19 cellular contexts compared by ENCODE assay signal in genomic region chr19:17118957-17119356, GRCh38. TPM values are rescaled to one million over a fixed set of nuclear protein-coding genes. Genes with fewer than 3 reads are reported as not detected.
DNase-seq lines count a peak whose midpoint lies in the region; ATAC-seq, FAIRE-seq and TF ChIP-seq lines count a peak whose summit lies in the region.
"Had no signal": no experiment of that assay in that cellular context is flagged by ENCODE, and none has a peak within 500 bp of the region (broad histone marks: within the 10 kb centered on the region; RNA-seq: fewer than 3 reads in every experiment).

No MANE protein-coding gene starts in this region.

- POLR2A ChIA-PET in A549 (lab: Yijun Ruan, JAX) (interaction anchor here (0.6 kb wide), 1 partner anchor 101 kb away, joined by 4 read pairs; no protein-coding TSS in a partner anchor), GM12878 (lab: Charles Lee) (interaction anchor here (1.1 kb wide), 1 partner anchor 52 kb away, joined by 4 read pairs; no protein-coding TSS in a partner anchor)

- peaks cover 2% of the 10 kb centered on the region; the same call in 1 of the 2 replicates for H3K36me3 ChIP-seq in H7 (replicated peaks; ENCODE audit: control insufficient read depth, insufficient read depth, low read length)
- peaks cover 20 to 30% of the 10 kb centered on the region in 2 experiments for H3K36me3 ChIP-seq in GM12878 (ENCODE audit: control insufficient read depth in 2 of 2, insufficient read depth in 2 of 2, low read length in 1 of 2)
- peaks cover 27% of the 10 kb centered on the region for H3K36me3 ChIP-seq in osteoblast (ENCODE audit: insufficient read depth, low read length)

- no peak for TF ChIP-seq CTCF in A549 (IDR thresholded peaks at IDR 0.05)
- no peak for TF ChIP-seq CTCF in GM12878 (IDR thresholded peaks at IDR 0.05 in 2 of 3, conservative IDR thresholded peaks at IDR 0.05 in 1 of 3; ENCODE audit: control insufficient read depth in 2 of 3, extremely low read depth in 1 of 3, insufficient read depth in 1 of 3, low read depth in 3 of 3, low read length in 3 of 3)
- TF ChIP-seq CTCF in osteoblast (IDR thresholded peaks at IDR 0.05; ENCODE audit: extremely low read depth, low read depth, low read length), result no peak

- H3K27me3 ChIP-seq in H7 (ENCODE audit: control insufficient read depth, insufficient read depth, low read length), result no peaks in the 10 kb centered on the region
- H3K27me3 ChIP-seq in GM12878 (replicated peaks in 1 of 2; ENCODE audit: control insufficient read depth in 2 of 2, insufficient read depth in 2 of 2, low read length in 1 of 2), result no peaks in the 10 kb centered on the region
- no peaks in the 10 kb centered on the region for H3K27me3 ChIP-seq in osteoblast (ENCODE audit: insufficient read depth, low read length)

- no TSS peak for BruUV-seq in GM12878 (replicated peaks; lab: Mats Ljungman, UMichigan)

- no peak for ATAC-seq in A549
- no peak for ATAC-seq in GM12878
- ATAC-seq in HG02571 (IDR thresholded peaks at IDR 0.05; ENCODE audit: unreplicated experiment), result no peak
- ATAC-seq: Right ventricle myocardium inferior had no signal

- intact Hi-C loops in GM12878 (cut with micrococcal nuclease; ENCODE audit: unreplicated experiment), result no loop called here

- TF ChIP-seq POLR2A in A549 (IDR thresholded peaks at IDR 0.05; ENCODE audit: low read length) (no peak), GM12878 (IDR thresholded peaks at IDR 0.05; ENCODE audit: low read depth, low read length) (no peak)

- H3K4me1 ChIP-seq in A549 (no peaks in the 10 kb centered on the region), GM12878 (ENCODE audit: control insufficient read depth, insufficient read depth, low read length) (peaks cover 39% of the 10 kb centered on the region), osteoblast (ENCODE audit: insufficient read depth, low read length) (peaks cover 21% of the 10 kb centered on the region)

- in situ Hi-C loops in GM12878 (cut with MboI), result no loop called here

- H3K9ac ChIP-seq in GM12878 (ENCODE audit: control insufficient read depth, insufficient read depth, low read length), result no peak overlapping the region

- H2AFZ ChIP-seq in GM12878 (ENCODE audit: control insufficient read depth, low read depth, low read length) (no peak overlapping the region), osteoblast (ENCODE audit: low read length) (no peak overlapping the region)

- 90% methylated on average over 5 of the region's 5 CpGs for WGBS in A549 (ENCODE audit: missing lambda C conversion rate)
- WGBS in GM12878 (ENCODE audit: insufficient coverage, insufficient replicate concordance, low lambda C conversion rate, missing lambda C conversion rate), result 100% methylated on average over 5 of the region's 5 CpGs

- H3K9me3 ChIP-seq in A549 (no peaks in the 10 kb centered on the region), GM12878 (replicated peaks; ENCODE audit: control insufficient read depth, insufficient read depth, low read length) (no peaks in the 10 kb centered on the region; the same call in 2 of the 3 replicates), osteoblast (ENCODE audit: low read depth, low read length) (no peaks in the 10 kb centered on the region)

- FAIRE-seq in A549 (lab: Jason Lieb, UNC) (no peak), GM12878 (lab: Jason Lieb, UNC) (no peak)
- FAIRE-seq: A204.1, GM18507 had no signal

- DNase-seq in A549 (ENCODE audit: low read depth in 1 of 2, low spot score in 1 of 2) (no peak), H7 (peak; percentile 49), GM12878 (ENCODE audit: low read depth, low spot score) (no peak), osteoblast (ENCODE audit: insufficient read length, low spot score, missing footprints) (peak; percentile 44), NCI-H774 (lab: John Stamatoyannopoulos, UW) (no peak), GDM1 (lab: John Stamatoyannopoulos, UW) (no peak), AG08395 (ENCODE audit: low spot score) (no peak)
- DNase-seq: AML-193, EL, Karpas-422, MM.1S, NCI-H1105, NCI-H187, NCI-H82 had no signal

- CTCF ChIA-PET in A549 (lab: Yijun Ruan, JAX) (no interaction called here), GM12878 (lab: Yijun Ruan, JAX) (no interaction called here)

- TF ChIP-seq RAD21 in A549 (conservative IDR thresholded peaks at IDR 0.05 in 1 of 2, IDR thresholded peaks at IDR 0.05 in 1 of 2) (no peak), GM12878 (IDR thresholded peaks at IDR 0.05; ENCODE audit: insufficient read depth, low read depth, low read length) (no peak)

- H3K27ac ChIP-seq in A549, result no peak overlapping the region
- H3K27ac ChIP-seq in GM12878 (ENCODE audit: control insufficient read depth, insufficient read depth), result no peak overlapping the region
- no peak overlapping the region for H3K27ac ChIP-seq in osteoblast (ENCODE audit: low read depth, low read length)
- H3K27ac ChIP-seq: SK-N-MC had no signal

- RAD21 ChIA-PET in GM12878 (lab: Charles Lee; ENCODE audit: unreplicated experiment), result interaction anchor here (1.3 kb wide), 1 partner anchor 9 kb away, joined by 3 read pairs; no protein-coding TSS in a partner anchor

- H3K79me2 ChIP-seq in GM12878 (ENCODE audit: control insufficient read depth, insufficient read depth, low read length) (peaks cover 62% of the 10 kb centered on the region), osteoblast (ENCODE audit: insufficient read depth, low read length) (peaks cover 93% of the 10 kb centered on the region)

- H3K4me3 ChIP-seq in A549 (no peak overlapping the region), H7 (ENCODE audit: insufficient read depth, low read depth, low read length) (no peak overlapping the region), GM12878 (no peak overlapping the region), osteoblast (ENCODE audit: insufficient read depth, low read length) (no peak overlapping the region)
- H3K4me3 ChIP-seq: SK-N-MC had no signal

- no peak overlapping the region for H3K4me2 ChIP-seq in A549
- H3K4me2 ChIP-seq in GM12878 (ENCODE audit: control insufficient read depth, insufficient read depth), result no peak overlapping the region
- H3K4me2 ChIP-seq in osteoblast (ENCODE audit: insufficient read depth, low read length), result no peak overlapping the region

- SMC1A ChIA-PET in GM12878 (lab: Charles Lee; ENCODE audit: uncharacterized antibody, unreplicated experiment), result interaction anchor here (1.7 kb wide), 1 partner anchor 13 kb away, joined by 4 read pairs; no protein-coding TSS in a partner anchor

- H4K20me1 ChIP-seq in GM12878 (ENCODE audit: control insufficient read depth, insufficient read depth), result no peaks in the 10 kb centered on the region
- H4K20me1 ChIP-seq in osteoblast (ENCODE audit: insufficient read depth, low read length), result peaks cover 7% of the 10 kb centered on the region

- no peak for TF ChIP-seq EP300 in A549 (IDR thresholded peaks at IDR 0.05)
- no peak for TF ChIP-seq EP300 in GM12878 (IDR thresholded peaks at IDR 0.05; ENCODE audit: borderline replicate concordance in 1 of 2, control insufficient read depth in 1 of 2, low read depth in 2 of 2, low read length in 2 of 2)

RNA-seq across cellular contexts. Expression of gene MYO9B, which starts 43.4 kb away (rescaled TPM):
- 13.0 and 18.9 TPM in 2 replicates for polyA plus RNA-seq in A549 (2011; rRNA removed)
- polyA plus RNA-seq in A549 (2012; cell fraction: cytosol; rRNA removed), result 18.7 and 25.6 TPM in 2 replicates
- 68.0 and 89.4 TPM in 2 replicates for polyA plus RNA-seq in A549 (2012; cell fraction: nucleus; rRNA removed)
- 23.9 to 28.1 TPM (median 27.7 TPM) in 3 replicates for polyA plus RNA-seq in A549 (2017; fragmentation: RNase III; extraction: RNeasy Plus Mini Kit Qiagen cat#74134 plus additional on column Dnase treatment)
- 34.1 and 36.5 TPM in 2 replicates for polyA minus RNA-seq in A549 (2011; rRNA and poly(A)+ RNA removed)
- 32.9 and 40.8 TPM in 2 replicates for total RNA-seq in H7 (2014; rRNA removed; shearing (Covaris generic))
- 555 and 589 TPM in 2 replicates for total RNA-seq in GM12878 (2013; cell fraction: nucleolus; rRNA removed)
- total RNA-seq in GM12878 (2014; rRNA removed), result 66.4 and 77.3 TPM in 2 replicates
- 38.1 and 42.6 TPM in 2 replicates for total RNA-seq in GM12878 (2014; rRNA removed; fragmentation: Illumina TruSeq; extraction: Trizol)
- 157 and 165 TPM in 2 replicates for total RNA-seq in GM12878 (2021)
- polyA plus RNA-seq in GM12878 (2011; ENCODE audit: low read depth), result 65.2 TPM
- polyA plus RNA-seq in GM12878 (2011; rRNA removed), result 26.7 and 48.9 TPM in 2 replicates
- polyA plus RNA-seq in GM12878 (2011; cell fraction: cytosol; rRNA removed), result 49.6 and 58.1 TPM in 2 replicates
- polyA plus RNA-seq in GM12878 (2011; cell fraction: nucleus; rRNA removed), result 452 and 507 TPM in 2 replicates
- polyA plus RNA-seq in GM12878 (2012), result 174 and 191 TPM in 2 replicates
- 26.8 and 57.9 TPM in 2 replicates for polyA plus RNA-seq in GM12878 (2014; fragmentation: Illumina TruSeq; extraction: Trizol)
- polyA plus RNA-seq in GM12878 (2014; fragmentation: Nextera tagmentation; extraction: Ambion mirVana), result 10 to 100 TPM in 1 of 2 experiments, 1 to 10 TPM in 1; 5.4 to 11.1 TPM
- polyA plus RNA-seq in GM12878 (2014; rRNA removed), result 87.6 and 105 TPM in 2 replicates
- polyA plus RNA-seq in GM12878 (2016; fragmentation: Nextera tagmentation; extraction: Ambion mirVana), result 10 to 100 TPM; 25.4 to 32.8 TPM
- polyA minus RNA-seq in GM12878 (2011; rRNA and poly(A)+ RNA removed), result 93.1 and 119 TPM in 2 replicates
- 59.6 and 66.5 TPM in 2 replicates for polyA minus RNA-seq in GM12878 (2011; cell fraction: cytosol; rRNA and poly(A)+ RNA removed)
- polyA minus RNA-seq in GM12878 (2011; cell fraction: nucleus; rRNA and poly(A)+ RNA removed), result 106 and 154 TPM in 2 replicates
- total RNA-seq in osteoblast, result 86.9 and 96.6 TPM in 2 replicates

RNA-seq across cellular contexts. Expression of gene HAUS8, which starts 43.7 kb away (rescaled TPM):
- polyA plus RNA-seq in A549 (2011; rRNA removed) (13.9 and 15.1 TPM in 2 replicates), A549 (2017; fragmentation: RNase III; extraction: RNeasy Plus Mini Kit Qiagen cat#74134 plus additional on column Dnase treatment) (15.9 to 16.6 TPM (median 16.2 TPM) in 3 replicates), GM12878 (2011; rRNA removed) (21.3 and 24.6 TPM in 2 replicates), GM12878 (2014; fragmentation: Illumina TruSeq; extraction: Trizol) (33.1 and 37.2 TPM in 2 replicates), GM12878 (2014; fragmentation: Nextera tagmentation; extraction: Ambion mirVana) (10 to 100 TPM; 24.2 to 35.7 TPM), GM12878 (2014; rRNA removed) (34.6 and 37.4 TPM in 2 replicates), GM12878 (2016; fragmentation: Nextera tagmentation; extraction: Ambion mirVana) (10 to 100 TPM; 43.0 to 43.9 TPM)
- polyA plus RNA-seq in A549 (2012; cell fraction: cytosol; rRNA removed), result 17.2 and 18.7 TPM in 2 replicates
- 19.3 and 21.3 TPM in 2 replicates for polyA plus RNA-seq in A549 (2012; cell fraction: nucleus; rRNA removed)
- polyA minus RNA-seq in A549 (2011; rRNA and poly(A)+ RNA removed), result 6.4 and 13.5 TPM in 2 replicates
- 10.4 and 15.5 TPM in 2 replicates for total RNA-seq in H7 (2014; rRNA removed; shearing (Covaris generic))
- 14.2 and 16.9 TPM in 2 replicates for total RNA-seq in GM12878 (2013; cell fraction: nucleolus; rRNA removed)
- total RNA-seq in GM12878 (2014; rRNA removed) (15.4 and 22.7 TPM in 2 replicates), GM12878 (2014; rRNA removed; fragmentation: Illumina TruSeq; extraction: Trizol) (22.8 and 24.0 TPM in 2 replicates), GM12878 (2021) (32.0 and 36.8 TPM in 2 replicates), osteoblast (1.8 and 2.1 TPM in 2 replicates)
- polyA plus RNA-seq in GM12878 (2011; ENCODE audit: low read depth), result 14.4 TPM
- 24.9 and 27.7 TPM in 2 replicates for polyA plus RNA-seq in GM12878 (2011; cell fraction: cytosol; rRNA removed)
- polyA plus RNA-seq in GM12878 (2011; cell fraction: nucleus; rRNA removed), result 31.7 and 32.0 TPM in 2 replicates
- polyA plus RNA-seq in GM12878 (2012), result 16.4 and 17.9 TPM in 2 replicates
- polyA minus RNA-seq in GM12878 (2011; rRNA and poly(A)+ RNA removed), result 10.3 and 10.8 TPM in 2 replicates
- polyA minus RNA-seq in GM12878 (2011; cell fraction: cytosol; rRNA and poly(A)+ RNA removed), result 3.7 and 8.1 TPM in 2 replicates
- 5.4 and 11.7 TPM in 2 replicates for polyA minus RNA-seq in GM12878 (2011; cell fraction: nucleus; rRNA and poly(A)+ RNA removed)

Comparison
In these comparisons a context has a peak if more than half of its experiments do, and no peak if none do; other contexts are left out.
1. DNase-seq: peak in H7 (single experiment) and osteoblast (single experiment); none in A549 (0 of 2), GM12878 (single experiment), NCI-H774 (single experiment), GDM1 (single experiment) and AG08395 (single experiment).